ENCODE assay signal across 21 cellular contexts in genomic region chr1:240497908-240498307, GRCh38.
DNase-seq lines count a peak whose midpoint lies in the region; ATAC-seq and TF ChIP-seq lines count a peak whose summit lies in the region.
"Had no signal": no experiment of that assay in that cellular context is flagged by ENCODE, and none has a peak within 500 bp of the region (broad histone marks: within the 10 kb centered on the region; RNA-seq: fewer than 3 reads in every experiment).

No MANE protein-coding gene starts in this region.

- H3K27me3 Mint-ChIP-seq in type B pancreatic cell: peaks cover 6% of the 10 kb centered on the region
- H3K27me3 Mint-ChIP-seq: CD8-positive, alpha-beta memory T cell had no signal

- ATAC-seq in DND-41 (ENCODE audit: insufficient read depth, low read depth): peak; percentile 61
- ATAC-seq: A549, Right ventricle myocardium inferior had no signal

- DNase-seq in DND-41: no peak
- peak; percentile 46 for DNase-seq in SK-N-SH
- DNase-seq in islet precursor cell: peak; percentile 72
- no peak for DNase-seq in type B pancreatic cell (ENCODE audit: extremely low spot score, unreplicated experiment)
- no peak for DNase-seq in SKM-1 treated with dmso at 0.1 percent for 144 hours (lab: John Stamatoyannopoulos, UW; ENCODE audit: unreplicated experiment)
- no peak for DNase-seq in DMS 273 treated with DMSO at 0.1 percent for 48 hours (lab: John Stamatoyannopoulos, UW)
- DNase-seq in NK-92 treated with Interleukin-12 subunit alpha and Interleukin-12 subunit beta, amount 100 ng/mL, for 24 hours (lab: John Stamatoyannopoulos, UW): no peak
- DNase-seq: CD8-positive, alpha-beta memory T cell; DMS53; HCEC 1CT; MM.1S; NCI-H2029; NCI-H446; NCI-H524 treated with DMSO at 0.1 percent for 48 hours; NCI-H774; PC-9; SJCRH30 had no signal

- no peaks in the 10 kb centered on the region for H3K79me2 ChIP-seq in DND-41 (ENCODE audit: insufficient read depth, low read length)
- no peaks in the 10 kb centered on the region for H3K79me2 ChIP-seq in SK-N-SH (ENCODE audit: insufficient read depth)

- H3K4me3 ChIP-seq in DND-41 (ENCODE audit: low read depth in 1 of 2, low read length in 2 of 2): no peak overlapping the region
- H3K4me3 ChIP-seq in SK-N-SH (ENCODE audit: low read depth in 2 of 2, low read length in 1 of 2): no peak overlapping the region
- H3K4me3 ChIP-seq: A549, PC-9, SJCRH30 had no signal

- H3K36me3 ChIP-seq in DND-41 (ENCODE audit: insufficient read depth, low read length): no peaks in the 10 kb centered on the region
- H3K36me3 ChIP-seq in SK-N-SH (replicated peaks in 1 of 2; ENCODE audit: control insufficient read depth in 1 of 2, insufficient read depth in 2 of 2, low read length in 1 of 2): no peaks in the 10 kb centered on the region
- H3K36me3 ChIP-seq: SJCRH30 had no signal

- H3K9ac ChIP-seq in DND-41 (ENCODE audit: low read depth, low read length) (no peak overlapping the region), SK-N-SH (no peak overlapping the region)
- H3K9ac ChIP-seq: KMS-11 had no signal

- H3K4me2 ChIP-seq in DND-41 (ENCODE audit: insufficient read depth, low read length) (no peak overlapping the region), SK-N-SH (no peak overlapping the region)
- H3K4me2 ChIP-seq: A549, KMS-11, PC-9 had no signal

- no peaks in the 10 kb centered on the region for H3K9me2 ChIP-seq in SK-N-SH

- 71% methylated on average over 4 of the region's 4 CpGs for whole genome bisulfite sequencing in SK-N-SH (ENCODE audit: low lambda C conversion rate)

- H4K20me1 ChIP-seq in DND-41 (ENCODE audit: insufficient read depth, low read length): no peaks in the 10 kb centered on the region
- no peaks in the 10 kb centered on the region for H4K20me1 ChIP-seq in SK-N-SH (ENCODE audit: insufficient read depth)

- H3K27me3 ChIP-seq in DND-41 (ENCODE audit: insufficient read depth, low read length, poor library complexity) (no peaks in the 10 kb centered on the region), SK-N-SH (ENCODE audit: insufficient read depth) (no peaks in the 10 kb centered on the region)
- H3K27me3 ChIP-seq: SJCRH30 had no signal

- peak overlapping the region; percentile 21 for H3K27ac Mint-ChIP-seq in type B pancreatic cell
- H3K27ac Mint-ChIP-seq: CD14-positive monocyte; CD8-positive, alpha-beta memory T cell had no signal

- no peak overlapping the region for H3K4me3 Mint-ChIP-seq in type B pancreatic cell
- H3K4me3 Mint-ChIP-seq: CD14-positive monocyte; CD8-positive, alpha-beta memory T cell had no signal

- H3K4me1 ChIP-seq in DND-41 (ENCODE audit: insufficient read depth, low read length) (peaks cover 12% of the 10 kb centered on the region), SK-N-SH (ENCODE audit: control insufficient read depth in 1 of 2, insufficient read depth in 2 of 2, low read depth in 1 of 2, low read length in 1 of 2) (peaks cover 8 to 21% of the 10 kb centered on the region in 2 experiments; a peak in 3 of 4 replicates)
- H3K4me1 ChIP-seq: SJCRH30 had no signal

- CTCF ChIA-PET in SK-N-SH (lab: Yijun Ruan, JAX): interaction anchor here (0.6 to 1.2 kb wide), 2 partner anchors 12 to 185 kb away, joined by 3 to 4 read pairs; no protein-coding TSS in a partner anchor

- peaks cover 5% of the 10 kb centered on the region for H3K9me3 Mint-ChIP-seq in type B pancreatic cell

- H3K4me1 Mint-ChIP-seq in type B pancreatic cell (ENCODE audit: unreplicated experiment): peaks cover 10% of the 10 kb centered on the region
- H3K4me1 Mint-ChIP-seq: CD14-positive monocyte; CD8-positive, alpha-beta memory T cell had no signal

- H3K36me3 Mint-ChIP-seq in type B pancreatic cell: no peaks in the 10 kb centered on the region
- H3K36me3 Mint-ChIP-seq: CD14-positive monocyte; CD8-positive, alpha-beta memory T cell had no signal

- H3F3A ChIP-seq in SK-N-SH (replicated peaks; ENCODE audit: insufficient read depth): peaks cover 9% of the 10 kb centered on the region

- no peak for TF ChIP-seq RAD21 in SK-N-SH (IDR thresholded peaks at IDR 0.05; ENCODE audit: low read length)

- TF ChIP-seq CTCF in DND-41 (IDR thresholded peaks at IDR 0.05; ENCODE audit: borderline replicate concordance, extremely low read depth, low read length, poor library complexity, severe bottlenecking) (no peak), SK-N-SH (IDR thresholded peaks at IDR 0.05) (no peak), type B pancreatic cell (conservative IDR thresholded peaks at IDR 0.05) (no peak)

- H3K9me3 ChIP-seq in DND-41 (ENCODE audit: insufficient read depth, low read length, severe bottlenecking) (no peaks in the 10 kb centered on the region), SK-N-SH (no peaks in the 10 kb centered on the region)
- H3K9me3 ChIP-seq: A549, SJCRH30 had no signal

- TF ChIP-seq EP300 in SK-N-SH (IDR thresholded peaks at IDR 0.05; ENCODE audit: borderline replicate concordance in 1 of 2, low read depth in 1 of 2, low read length in 1 of 2): peak in 1 of 2 experiments; percentile 30; a peak in 1 of 4 replicates

- no peak overlapping the region for H2AFZ ChIP-seq in DND-41 (ENCODE audit: low read depth, low read length)
- H2AFZ ChIP-seq in SK-N-SH (ENCODE audit: low read depth): no peak overlapping the region
- H2AFZ ChIP-seq: PC-9 had no signal

- POLR2A ChIA-PET in SK-N-SH (lab: Yijun Ruan, JAX): no interaction called here

- H3K27ac ChIP-seq in DND-41 (ENCODE audit: low read length): no peak overlapping the region
- H3K27ac ChIP-seq in SK-N-SH (ENCODE audit: low read depth in 2 of 2, low read length in 1 of 2): peak overlapping the region in 1 of 2 experiments; percentile 19; a peak in 2 of 4 replicates
- H3K27ac ChIP-seq: KMS-11, PC-9, SJCRH30 had no signal

TF ChIP-seq in SK-N-SH, 30 proteins besides CTCF, POLR2A, EP300 and RAD21 (continues in another document):
- TF ChIP-seq USF2 (IDR thresholded peaks at IDR 0.05; ENCODE audit: borderline replicate concordance, low read depth, low read length): no peak
- TF ChIP-seq REST (IDR thresholded peaks at IDR 0.05; ENCODE audit: low read depth, low read length): no peak
- TF ChIP-seq RXRA (IDR thresholded peaks at IDR 0.05; ENCODE audit: borderline replicate concordance, low read depth): no peak
- TF ChIP-seq RCOR1 (IDR thresholded peaks at IDR 0.05; ENCODE audit: low read length): peak; percentile 17; the same call in 1 of the 2 replicates
- no peak for TF ChIP-seq USF1 (IDR thresholded peaks at IDR 0.05; ENCODE audit: borderline replicate concordance, low read depth)
- no peak for TF ChIP-seq EZH2phosphoT487 (IDR thresholded peaks at IDR 0.05; ENCODE audit: borderline replicate concordance, low read depth)
- no peak for TF ChIP-seq MAX (IDR thresholded peaks at IDR 0.05; ENCODE audit: low read depth)
- TF ChIP-seq FOSL2 (IDR thresholded peaks at IDR 0.05; ENCODE audit: borderline replicate concordance, low read depth): no peak
- TF ChIP-seq POLR2AphosphoS5 (IDR thresholded peaks at IDR 0.05; ENCODE audit: low read depth, low read length): no peak
- TF ChIP-seq MXI1 (IDR thresholded peaks at IDR 0.05; ENCODE audit: low read depth, low read length): no peak
- no peak for TF ChIP-seq TAF1 (IDR thresholded peaks at IDR 0.05; ENCODE audit: borderline replicate concordance, low read depth, low read length)
- TF ChIP-seq RFX5 (IDR thresholded peaks at IDR 0.05; ENCODE audit: low read length): no peak
- no peak; the same call in 1 of the 2 replicates for TF ChIP-seq FOXJ3 (CRISPR knock-in tag; IDR thresholded peaks at IDR 0.05)
- no peak for TF ChIP-seq JUND (IDR thresholded peaks at IDR 0.05)
- TF ChIP-seq TEAD4 (IDR thresholded peaks at IDR 0.05; ENCODE audit: borderline replicate concordance, insufficient read depth): no peak
- TF ChIP-seq TCF12 (IDR thresholded peaks at IDR 0.05): peak; percentile 28; the same call in 1 of the 2 replicates

Comparison
In these comparisons a context has a peak if more than half of its experiments do, and no peak if none do; other contexts are left out.
1. DNase-seq: peak in SK-N-SH (single experiment) and islet precursor cell (single experiment); none in DND-41 (single experiment), type B pancreatic cell (single experiment), SKM-1 treated with dmso at 0.1 percent for 144 hours (single experiment), DMS 273 treated with DMSO at 0.1 percent for 48 hours (single experiment) and NK-92 treated with Interleukin-12 subunit alpha and Interleukin-12 subunit beta, amount 100 ng/mL, for 24 hours (single experiment).